Comparison of ENCODE assay signal across 8 cellular contexts in genomic region chr14:72925171-72925759, GRCh38. TPM values are rescaled to one million over a fixed set of nuclear protein-coding genes. Genes with fewer than 3 reads are reported as not detected.
DNase-seq lines count a peak whose midpoint lies in the region; ATAC-seq and TF ChIP-seq lines count a peak whose summit lies in the region.

No MANE protein-coding gene starts in this region.

- H3K4me3 ChIP-seq in iPS-18c (ENCODE audit: insufficient read depth, low read depth, low read length) = peak overlapping the region; percentile 66; the same call in 1 of the 2 replicates

- intact Hi-C loops in activated CD8-positive, alpha-beta T cell treated with anti-CD3 and anti-CD28 coated beads for 36 hours (cut with micrococcal nuclease) = no loop called here
- intact Hi-C loops in sciatic nerve (cut with DNase I) = loop anchor here (5.0 kb wide), 1 partner anchor 192 kb away; no protein-coding TSS in a partner anchor

- peaks cover 5% of the 10 kb centered on the region for H3K4me1 Mint-ChIP-seq in T-helper 2 cell treated with Interferon-gamma antibody and Interleukin-4, amounts not matched to agents 5 μg/mL and 100 μg/mL, for 36 hours (ENCODE audit: low read depth)
- H3K4me1 Mint-ChIP-seq in activated CD8-positive, alpha-beta T cell treated with anti-CD3 and anti-CD28 coated beads for 36 hours (ENCODE audit: low read depth) = peaks cover 5% of the 10 kb centered on the region
- H3K4me1 Mint-ChIP-seq in stimulated activated naive CD8-positive, alpha-beta T cell treated with anti-CD3 and anti-CD28 coated beads, Interleukin-15, amount 100 ng/mL, for 72 hours = peaks cover 10% of the 10 kb centered on the region

- no peaks in the 10 kb centered on the region for H3K36me3 Mint-ChIP-seq in T-helper 2 cell treated with Interferon-gamma antibody and Interleukin-4, amounts not matched to agents 5 μg/mL and 100 μg/mL, for 36 hours (ENCODE audit: low read depth)
- peaks cover 8% of the 10 kb centered on the region for H3K36me3 Mint-ChIP-seq in activated CD8-positive, alpha-beta T cell treated with anti-CD3 and anti-CD28 coated beads for 36 hours (ENCODE audit: low read depth)

- no peaks in the 10 kb centered on the region for H3K9me3 ChIP-seq in iPS-18c (ENCODE audit: control insufficient read depth, insufficient read depth, low read length)

- CTCF ChIA-PET in activated CD8-positive, alpha-beta T cell treated with anti-CD3 and anti-CD28 coated beads for 36 hours (lab: Charles Lee) = interaction anchor here (0.9 to 1.2 kb wide), 2 partner anchors 20 to 23 kb away, joined by 3 to 4 read pairs; no protein-coding TSS in a partner anchor

- no peak for DNase-seq in T-helper 2 cell treated with Interferon-gamma antibody and Interleukin-4, amounts not matched to agents 5 μg/mL and 100 μg/mL, for 36 hours (ENCODE audit: low spot score)
- no peak for DNase-seq in T-helper 2 cell
- DNase-seq in activated CD8-positive, alpha-beta T cell treated with anti-CD3 and anti-CD28 coated beads for 36 hours = no peak
- DNase-seq in stimulated activated naive CD8-positive, alpha-beta T cell treated with anti-CD3 and anti-CD28 coated beads, Interleukin-15, amount 100 ng/mL, for 72 hours = no peak
- no peak for DNase-seq in sciatic nerve (ENCODE audit: low spot score)
- DNase-seq in 8988T = no peak

- H3K9me3 Mint-ChIP-seq in T-helper 2 cell treated with Interferon-gamma antibody and Interleukin-4, amounts not matched to agents 5 μg/mL and 100 μg/mL, for 36 hours = no peaks in the 10 kb centered on the region
- no peaks in the 10 kb centered on the region for H3K9me3 Mint-ChIP-seq in activated CD8-positive, alpha-beta T cell treated with anti-CD3 and anti-CD28 coated beads for 36 hours
- no peaks in the 10 kb centered on the region for H3K9me3 Mint-ChIP-seq in stimulated activated naive CD8-positive, alpha-beta T cell treated with anti-CD3 and anti-CD28 coated beads, Interleukin-15, amount 100 ng/mL, for 72 hours

- no peak for ATAC-seq in activated CD8-positive, alpha-beta T cell treated with anti-CD3 and anti-CD28 coated beads for 36 hours
- no peak for ATAC-seq in stimulated activated naive CD8-positive, alpha-beta T cell treated with anti-CD3 and anti-CD28 coated beads, Interleukin-15, amount 100 ng/mL, for 72 hours
- ATAC-seq in HG03280 (IDR thresholded peaks at IDR 0.05; ENCODE audit: unreplicated experiment) = no peak
- ATAC-seq in sciatic nerve = no peak

- POLR2A ChIA-PET in activated CD8-positive, alpha-beta T cell treated with anti-CD3 and anti-CD28 coated beads for 36 hours (lab: Charles Lee) = interaction anchor here (0.6 to 1.0 kb wide), 2 partner anchors 9 to 216 kb away, joined by 3 read pairs; no protein-coding TSS in a partner anchor

- H3K27me3 Mint-ChIP-seq in T-helper 2 cell treated with Interferon-gamma antibody and Interleukin-4, amounts not matched to agents 5 μg/mL and 100 μg/mL, for 36 hours (ENCODE audit: low read depth) = peaks cover 22% of the 10 kb centered on the region
- peaks cover 4% of the 10 kb centered on the region for H3K27me3 Mint-ChIP-seq in activated CD8-positive, alpha-beta T cell treated with anti-CD3 and anti-CD28 coated beads for 36 hours
- peaks cover 31% of the 10 kb centered on the region for H3K27me3 Mint-ChIP-seq in stimulated activated naive CD8-positive, alpha-beta T cell treated with anti-CD3 and anti-CD28 coated beads, Interleukin-15, amount 100 ng/mL, for 72 hours

- peak overlapping the region; percentile 96 for H3K4me3 Mint-ChIP-seq in T-helper 2 cell treated with Interferon-gamma antibody and Interleukin-4, amounts not matched to agents 5 μg/mL and 100 μg/mL, for 36 hours
- peak overlapping the region; percentile 92 for H3K4me3 Mint-ChIP-seq in activated CD8-positive, alpha-beta T cell treated with anti-CD3 and anti-CD28 coated beads for 36 hours
- H3K4me3 Mint-ChIP-seq in stimulated activated naive CD8-positive, alpha-beta T cell treated with anti-CD3 and anti-CD28 coated beads, Interleukin-15, amount 100 ng/mL, for 72 hours = peak overlapping the region; percentile 98

- no peak for TF ChIP-seq CTCF in activated CD8-positive, alpha-beta T cell treated with anti-CD3 and anti-CD28 coated beads for 36 hours (IDR thresholded peaks at IDR 0.05)

- H3K27ac Mint-ChIP-seq in T-helper 2 cell treated with Interferon-gamma antibody and Interleukin-4, amounts not matched to agents 5 μg/mL and 100 μg/mL, for 36 hours = no peak overlapping the region
- no peak overlapping the region for H3K27ac Mint-ChIP-seq in activated CD8-positive, alpha-beta T cell treated with anti-CD3 and anti-CD28 coated beads for 36 hours
- peak overlapping the region in 1 of 2 donors; percentile 12 for H3K27ac Mint-ChIP-seq in stimulated activated naive CD8-positive, alpha-beta T cell treated with anti-CD3 and anti-CD28 coated beads, Interleukin-15, amount 100 ng/mL, for 72 hours

RNA-seq across cellular contexts. Expression of gene DCAF4, which starts 1.0 kb away (rescaled TPM):
- 10 to 100 TPM; 17.9 to 19.4 TPM for total RNA-seq in activated CD8-positive, alpha-beta T cell treated with anti-CD3 and anti-CD28 coated beads for 36 hours
- 14.0 TPM for total RNA-seq in sciatic nerve

RNA-seq across cellular contexts. Expression of gene DPF3, which starts 31.4 kb away (rescaled TPM):
- under 1 TPM; 0.13 to 0.54 TPM for total RNA-seq in activated CD8-positive, alpha-beta T cell treated with anti-CD3 and anti-CD28 coated beads for 36 hours
- total RNA-seq in sciatic nerve = 2.9 TPM
